ENCODE assay signal across 8 cellular contexts in the genomic region with DNA sequence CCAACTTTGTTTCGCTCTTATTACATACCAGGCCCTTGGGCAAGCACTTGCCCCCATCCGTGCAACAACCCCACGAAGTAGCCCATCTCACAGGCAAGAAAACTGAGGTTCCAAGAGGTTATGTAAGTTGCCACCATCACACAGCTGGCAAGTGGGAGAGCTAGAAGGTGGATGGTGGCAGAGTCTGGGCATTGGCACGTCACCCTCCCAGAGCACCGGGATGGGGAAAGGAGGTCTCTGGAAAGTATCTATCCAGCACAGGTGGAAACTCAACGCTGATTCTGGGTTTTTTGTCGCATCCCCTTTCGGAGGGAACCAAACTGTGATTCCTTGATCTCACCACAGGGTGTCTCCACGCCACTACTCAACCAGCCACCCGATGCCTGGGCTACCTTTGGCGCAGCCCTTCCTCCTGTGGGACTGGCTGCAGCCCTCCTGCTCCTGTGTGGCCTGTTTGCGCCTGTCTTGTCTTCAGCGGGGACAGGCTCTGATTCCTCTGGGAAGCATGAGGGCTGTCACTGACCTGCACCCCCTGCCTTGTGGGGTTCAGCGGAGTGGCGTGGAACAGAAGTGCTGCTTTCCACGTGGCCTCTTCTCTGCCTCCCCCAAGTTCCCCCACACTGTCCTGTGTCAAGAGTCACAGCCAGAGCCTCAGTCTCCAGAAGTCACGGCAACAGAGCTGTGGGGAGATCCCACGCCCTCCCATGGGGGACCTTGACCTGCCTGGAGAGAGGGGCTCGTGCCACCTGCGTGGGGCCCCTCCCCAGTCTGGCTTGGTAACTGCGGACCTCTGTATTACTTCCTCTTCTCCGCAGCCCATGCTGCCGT. TPM values are rescaled to one million over a fixed set of nuclear protein-coding genes. Genes with fewer than 3 reads are reported as not detected.
DNase-seq lines count a peak whose midpoint lies in the region; ATAC-seq and TF ChIP-seq lines count a peak whose summit lies in the region.

No MANE protein-coding gene starts in this region.

- H3K36me3 Mint-ChIP-seq in natural killer cell treated with Interleukin-12 subunit alpha and Interleukin-12 subunit beta and Interleukin-15 and Interleukin-18, amount 100 ng/mL, for 72 hours = no peaks in the 10 kb centered on the region

- H3K4me1 Mint-ChIP-seq in natural killer cell treated with Interleukin-12 subunit alpha and Interleukin-12 subunit beta and Interleukin-15 and Interleukin-18, amount 100 ng/mL, for 72 hours (ENCODE audit: low read depth in 2 of 2) = peaks cover 4 to 5% of the 10 kb centered on the region in 2 donors

- peak; percentile 43 to 49 for ATAC-seq in natural killer cell treated with Interleukin-12 subunit alpha and Interleukin-12 subunit beta and Interleukin-15 and Interleukin-18, amount 100 ng/mL, for 72 hours
- ATAC-seq in upper lobe of right lung (peak; percentile 70), GM21825 (IDR thresholded peaks at IDR 0.05; ENCODE audit: unreplicated experiment) (no peak)

- H3K4me3 Mint-ChIP-seq in natural killer cell treated with Interleukin-12 subunit alpha and Interleukin-12 subunit beta and Interleukin-15 and Interleukin-18, amount 100 ng/mL, for 72 hours = no peak overlapping the region

- H3K36me3 ChIP-seq in upper lobe of right lung = no peaks in the 10 kb centered on the region

- H3K27me3 Mint-ChIP-seq in natural killer cell treated with Interleukin-12 subunit alpha and Interleukin-12 subunit beta and Interleukin-15 and Interleukin-18, amount 100 ng/mL, for 72 hours = peaks cover 41 to 56% of the 10 kb centered on the region in 2 donors

- no peaks in the 10 kb centered on the region for H3K9me3 ChIP-seq in upper lobe of right lung

- peak; percentile 84 for TF ChIP-seq CTCF in fibroblast of pulmonary artery (IDR thresholded peaks at IDR 0.05; ENCODE audit: low read length, missing control alignments)
- peak; percentile 78 for TF ChIP-seq CTCF in upper lobe of right lung (IDR thresholded peaks at IDR 0.05)

- DNase-seq in DMS153 (lab: John Stamatoyannopoulos, UW) (peak; percentile 11), HCEC 1CT (peak; percentile 57), NCI-H748 treated with DMSO at 0.1 percent for 48 hours (lab: John Stamatoyannopoulos, UW) (peak; percentile 15), activated T-cell treated with anti-CD3 and anti-CD28 coated beads for 4 hours (peak; percentile 12), fibroblast of pulmonary artery (ENCODE audit: low read depth) (peak; percentile 73), upper lobe of right lung (peak; percentile 73)
- peak; percentile 74 for DNase-seq in natural killer cell treated with Interleukin-12 subunit alpha and Interleukin-12 subunit beta and Interleukin-15 and Interleukin-18, amount 100 ng/mL, for 72 hours (ENCODE audit: low spot score)

- intact Hi-C loops in upper lobe of right lung (cut with DNase I) = loop anchor here (5.0 to 10.0 kb wide), 2 partner anchors 60 to 133 kb away; no protein-coding TSS in a partner anchor

- no peak overlapping the region for H3K4me3 ChIP-seq in fibroblast of pulmonary artery (replicated peaks; ENCODE audit: low read depth, low read length)
- H3K4me3 ChIP-seq in upper lobe of right lung = no peak overlapping the region

- no peak overlapping the region for H3K27ac Mint-ChIP-seq in natural killer cell treated with Interleukin-12 subunit alpha and Interleukin-12 subunit beta and Interleukin-15 and Interleukin-18, amount 100 ng/mL, for 72 hours

- H3K27me3 ChIP-seq in upper lobe of right lung = peaks cover 28% of the 10 kb centered on the region

- no peaks in the 10 kb centered on the region for H3K9me3 Mint-ChIP-seq in natural killer cell treated with Interleukin-12 subunit alpha and Interleukin-12 subunit beta and Interleukin-15 and Interleukin-18, amount 100 ng/mL, for 72 hours

- no peak overlapping the region for H3K27ac ChIP-seq in upper lobe of right lung

- peaks cover 11% of the 10 kb centered on the region for H3K4me1 ChIP-seq in upper lobe of right lung

RNA-seq across cellular contexts. Expression of gene TRIM29, which starts 34.4 kb away (rescaled TPM):
- not detected for total RNA-seq in natural killer cell treated with Interleukin-12 subunit alpha and Interleukin-12 subunit beta and Interleukin-15 and Interleukin-18, amount 100 ng/mL, for 72 hours
- total RNA-seq in upper lobe of right lung = 3.4 TPM

RNA-seq across cellular contexts. Expression of gene OAF, which starts 38.6 kb away (rescaled TPM):
- total RNA-seq in natural killer cell treated with Interleukin-12 subunit alpha and Interleukin-12 subunit beta and Interleukin-15 and Interleukin-18, amount 100 ng/mL, for 72 hours = 1 to 10 TPM; 1.1 to 1.9 TPM
- total RNA-seq in upper lobe of right lung = 19.8 TPM

Comparison
In these comparisons a context has a peak if more than half of its experiments do, and no peak if none do; other contexts are left out.
1. DNase-seq: peak in every context shown above with its lines; median percentile 74 in natural killer cell treated with Interleukin-12 subunit alpha and Interleukin-12 subunit beta and Interleukin-15 and Interleukin-18, amount 100 ng/mL, for 72 hours; 73 in fibroblast of pulmonary artery; 73 in upper lobe of right lung; 57 in HCEC 1CT; 15 in NCI-H748 treated with DMSO at 0.1 percent for 48 hours; 12 in activated T-cell treated with anti-CD3 and anti-CD28 coated beads for 4 hours; 11 in DMS153.